Comparison of ENCODE assay signal across 9 cellular contexts in genomic region chr20:50194831-50195523, GRCh38. TPM values are rescaled to one million over a fixed set of nuclear protein-coding genes. Genes with fewer than 3 reads are reported as not detected.
DNase-seq lines count a peak whose midpoint lies in the region; ATAC-seq and TF ChIP-seq lines count a peak whose summit lies in the region.
"Had no signal": no experiment of that assay in that cellular context is flagged by ENCODE, and none has a peak within 500 bp of the region (broad histone marks: within the 10 kb centered on the region; RNA-seq: fewer than 3 reads in every experiment).

No MANE protein-coding gene starts in this region.

- no peaks in the 10 kb centered on the region for H3K36me3 ChIP-seq in testis (ENCODE audit: low read depth, missing control alignments)
- H3K36me3 ChIP-seq: cardiac muscle cell had no signal

- H3K27ac Mint-ChIP-seq in activated T-cell treated with anti-CD3 and anti-CD28 coated beads, Interleukin-2, amount 50 U/mL, for 24 hours: peak overlapping the region; percentile 80
- peak overlapping the region; percentile 43 for H3K27ac Mint-ChIP-seq in activated naive CD8-positive, alpha-beta T cell

- H3K36me3 Mint-ChIP-seq in activated T-cell treated with anti-CD3 and anti-CD28 coated beads, Interleukin-2, amount 50 U/mL, for 24 hours (ENCODE audit: low read depth): peaks cover 28% of the 10 kb centered on the region
- peaks cover 5% of the 10 kb centered on the region for H3K36me3 Mint-ChIP-seq in activated naive CD8-positive, alpha-beta T cell

- no peak for TF ChIP-seq CTCF in testis (IDR thresholded peaks at IDR 0.05)

- H3K4me3 Mint-ChIP-seq in activated T-cell treated with anti-CD3 and anti-CD28 coated beads, Interleukin-2, amount 50 U/mL, for 24 hours: peak overlapping the region; percentile 93
- peak overlapping the region; percentile 47 for H3K4me3 Mint-ChIP-seq in activated naive CD8-positive, alpha-beta T cell

- intact Hi-C loops in testis (cut with DNase I; ENCODE audit: low total_unique reads): loop anchor here (10.0 kb wide), 1 partner anchor 180 kb away; no protein-coding TSS in a partner anchor

- peak; percentile 6 for ATAC-seq in left lobe of liver
- ATAC-seq in HG03442 (IDR thresholded peaks at IDR 0.05; ENCODE audit: unreplicated experiment): no peak

- no peak overlapping the region for H3K4me3 ChIP-seq in testis
- H3K4me3 ChIP-seq: cardiac muscle cell had no signal

- DNase-seq in activated T-cell treated with anti-CD3 and anti-CD28 coated beads, Interleukin-2, amount 50 U/mL, for 24 hours: no peak
- DNase-seq in activated T-cell treated with anti-CD3 and anti-CD28 coated beads, Interleukin-2, amount 50 U/mL, for 1 hour: no peak
- DNase-seq in left lobe of liver (ENCODE audit: low spot score): peak; percentile 75
- no peak for DNase-seq in testis
- DNase-seq in ecto neural progenitor cell (ENCODE audit: low spot score): no peak
- no peak for DNase-seq in SW480 (ENCODE audit: low spot score)

- H3K4me1 Mint-ChIP-seq in activated T-cell treated with anti-CD3 and anti-CD28 coated beads, Interleukin-2, amount 50 U/mL, for 24 hours (ENCODE audit: low read depth): peaks cover 24% of the 10 kb centered on the region
- H3K4me1 Mint-ChIP-seq in activated naive CD8-positive, alpha-beta T cell (ENCODE audit: low read depth): peaks cover 30% of the 10 kb centered on the region

- H3K27me3 ChIP-seq in testis: no peaks in the 10 kb centered on the region
- H3K27me3 ChIP-seq: cardiac muscle cell had no signal

- peak overlapping the region; percentile 96 to 98 for H3K27ac ChIP-seq in testis
- H3K27ac ChIP-seq: cardiac muscle cell had no signal

- no peaks in the 10 kb centered on the region for H3K27me3 Mint-ChIP-seq in activated T-cell treated with anti-CD3 and anti-CD28 coated beads, Interleukin-2, amount 50 U/mL, for 24 hours
- H3K27me3 Mint-ChIP-seq in activated naive CD8-positive, alpha-beta T cell: no peaks in the 10 kb centered on the region

- 89 to 90% methylated on average over 8 of the region's 8 CpGs for WGBS in testis, 2 donors

- H3K4me1 ChIP-seq in testis: peaks cover 13% of the 10 kb centered on the region

- H3K9me3 ChIP-seq in testis: no peaks in the 10 kb centered on the region

- no peaks in the 10 kb centered on the region for H3K9me3 Mint-ChIP-seq in activated T-cell treated with anti-CD3 and anti-CD28 coated beads, Interleukin-2, amount 50 U/mL, for 24 hours
- H3K9me3 Mint-ChIP-seq in activated naive CD8-positive, alpha-beta T cell (ENCODE audit: low read depth): no peaks in the 10 kb centered on the region

- TF ChIP-seq POLR2A in testis (IDR thresholded peaks at IDR 0.05): no peak

RNA-seq across cellular contexts. Expression of gene CEBPB, which starts 4.3 kb away (rescaled TPM):
- 215 TPM for total RNA-seq in left lobe of liver
- total RNA-seq in testis: 10 to 100 TPM; 25.9 to 40.0 TPM
- polyA plus RNA-seq in testis (ENCODE audit: insufficient read depth, low read depth, low replicate concordance): 11.3 TPM

RNA-seq across cellular contexts. Expression of gene PEDS1, which starts 41.5 kb away (rescaled TPM):
- 9.1 TPM for total RNA-seq in left lobe of liver
- total RNA-seq in testis: 10 to 100 TPM; 40.1 to 45.5 TPM
- polyA plus RNA-seq in testis (ENCODE audit: insufficient read depth, low read depth, low replicate concordance): 39.3 TPM
